ENCODE assay signal across 1 cellular context in the genomic region with DNA sequence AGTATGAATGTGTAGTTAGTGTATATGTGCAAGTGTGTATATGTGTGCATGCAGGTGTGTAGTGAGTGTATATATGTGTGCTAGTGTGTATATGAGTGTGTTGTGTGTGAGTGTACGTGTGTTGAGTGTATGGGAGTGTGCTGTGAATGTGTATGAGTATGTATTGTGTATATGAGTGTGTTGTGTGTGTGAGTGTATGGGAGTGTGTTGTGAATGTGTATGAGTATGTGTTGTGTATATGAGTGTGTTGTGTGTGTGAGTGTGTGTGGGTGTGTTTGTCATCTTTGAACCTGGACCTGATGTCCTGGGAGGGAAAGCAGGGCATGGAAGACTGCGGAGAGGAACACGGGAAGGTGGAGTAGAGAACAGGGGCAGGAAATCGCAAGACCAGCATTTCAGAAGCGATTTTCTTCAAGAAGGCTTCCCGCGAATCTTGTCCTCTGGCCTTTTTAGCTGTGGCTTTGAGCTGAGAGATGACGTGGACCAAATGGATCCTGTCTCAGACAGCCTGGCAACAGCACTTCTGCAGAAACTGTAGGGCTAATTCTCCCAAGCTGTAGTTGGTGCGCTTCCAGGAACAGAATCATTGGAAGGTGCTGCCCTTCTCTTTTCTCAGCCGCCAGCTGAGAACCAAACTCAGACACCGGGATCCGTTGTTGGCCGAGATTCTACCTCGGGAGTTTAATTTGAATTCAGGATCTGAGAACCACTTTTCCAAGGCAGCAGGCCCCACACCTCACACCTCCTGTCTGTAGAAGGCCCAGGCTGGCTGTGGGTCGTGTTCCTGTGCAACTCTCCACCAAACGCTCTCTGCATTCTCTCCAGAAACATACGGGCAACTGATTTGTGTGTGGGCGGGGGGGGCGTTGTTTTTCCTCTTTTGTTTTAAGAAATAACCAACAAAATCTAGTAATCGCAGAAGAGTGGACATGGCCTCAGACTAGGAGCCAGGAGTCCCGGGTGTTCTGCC.
TF ChIP-seq lines count a peak whose summit lies in the region.

No MANE protein-coding gene starts in this region.

TF ChIP-seq in WTC11, 78 proteins besides CTCF, POLR2A, EP300 and RAD21 (continued from another document):
- TF ChIP-seq, protein P1, sequence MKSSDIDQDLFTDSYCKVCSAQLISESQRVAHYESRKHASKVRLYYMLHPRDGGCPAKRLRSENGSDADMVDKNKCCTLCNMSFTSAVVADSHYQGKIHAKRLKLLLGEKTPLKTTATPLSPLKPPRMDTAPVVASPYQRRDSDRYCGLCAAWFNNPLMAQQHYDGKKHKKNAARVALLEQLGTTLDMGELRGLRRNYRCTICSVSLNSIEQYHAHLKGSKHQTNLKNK (CRISPR knock-in tag; IDR thresholded peaks at IDR 0.05) = no peak
- TF ChIP-seq, protein P2, sequence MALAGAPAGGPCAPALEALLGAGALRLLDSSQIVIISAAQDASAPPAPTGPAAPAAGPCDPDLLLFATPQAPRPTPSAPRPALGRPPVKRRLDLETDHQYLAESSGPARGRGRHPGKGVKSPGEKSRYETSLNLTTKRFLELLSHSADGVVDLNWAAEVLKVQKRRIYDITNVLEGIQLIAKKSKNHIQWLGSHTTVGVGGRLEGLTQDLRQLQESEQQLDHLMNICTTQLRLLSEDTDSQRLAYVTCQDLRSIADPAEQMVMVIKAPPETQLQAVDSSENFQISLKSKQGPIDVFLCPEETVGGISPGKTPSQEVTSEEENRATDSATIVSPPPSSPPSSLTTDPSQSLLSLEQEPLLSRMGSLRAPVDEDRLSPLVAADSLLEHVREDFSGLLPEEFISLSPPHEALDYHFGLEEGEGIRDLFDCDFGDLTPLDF (CRISPR knock-in tag; IDR thresholded peaks at IDR 0.05) = no peak
- TF ChIP-seq ZNF671 (CRISPR knock-in tag; IDR thresholded peaks at IDR 0.05) = no peak
- no peak for TF ChIP-seq CBFB (CRISPR knock-in tag; IDR thresholded peaks at IDR 0.05; ENCODE audit: low read depth)
- TF ChIP-seq, protein P3, sequence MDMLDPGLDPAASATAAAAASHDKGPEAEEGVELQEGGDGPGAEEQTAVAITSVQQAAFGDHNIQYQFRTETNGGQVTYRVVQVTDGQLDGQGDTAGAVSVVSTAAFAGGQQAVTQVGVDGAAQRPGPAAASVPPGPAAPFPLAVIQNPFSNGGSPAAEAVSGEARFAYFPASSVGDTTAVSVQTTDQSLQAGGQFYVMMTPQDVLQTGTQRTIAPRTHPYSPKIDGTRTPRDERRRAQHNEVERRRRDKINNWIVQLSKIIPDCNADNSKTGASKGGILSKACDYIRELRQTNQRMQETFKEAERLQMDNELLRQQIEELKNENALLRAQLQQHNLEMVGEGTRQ (CRISPR knock-in tag; IDR thresholded peaks at IDR 0.05) = no peak
- TF ChIP-seq FOXJ3 (CRISPR knock-in tag; IDR thresholded peaks at IDR 0.05; ENCODE audit: borderline replicate concordance) = no peak
- no peak for TF ChIP-seq NR1H2 (CRISPR knock-in tag; IDR thresholded peaks at IDR 0.05)
- no peak for TF ChIP-seq MYBL2 (CRISPR knock-in tag; IDR thresholded peaks at IDR 0.05)
- no peak for TF ChIP-seq NFATC4 (CRISPR knock-in tag; IDR thresholded peaks at IDR 0.05)
